Comparison of ENCODE assay signal across 9 cellular contexts in genomic region chr9:129336130-129336528, GRCh38.
DNase-seq lines count a peak whose midpoint lies in the region; ATAC-seq, FAIRE-seq and TF ChIP-seq lines count a peak whose summit lies in the region.
"Had no signal": no experiment of that assay in that cellular context is flagged by ENCODE, and none has a peak within 500 bp of the region (broad histone marks: within the 10 kb centered on the region; RNA-seq: fewer than 3 reads in every experiment).

No MANE protein-coding gene starts in this region.

- peaks cover 0 to 2% of the 10 kb centered on the region in 2 donors for H3K9me3 ChIP-seq in ascending aorta
- no peaks in the 10 kb centered on the region for H3K9me3 ChIP-seq in keratinocyte (ENCODE audit: control insufficient read depth, low read depth, low read length)
- H3K9me3 ChIP-seq in subcutaneous abdominal adipose tissue (ENCODE audit: control insufficient read depth in 5 of 5, low read length in 5 of 5) = peaks cover 0 to 3% (median 2%) of the 10 kb centered on the region in 5 donors

- no peaks in the 10 kb centered on the region for H4K20me1 ChIP-seq in keratinocyte (ENCODE audit: control insufficient read depth, extremely low read depth, insufficient read depth, low read length)

- H3K79me2 ChIP-seq in keratinocyte (ENCODE audit: control insufficient read depth, insufficient read depth, low read length) = peaks cover 29% of the 10 kb centered on the region

- TF ChIP-seq CTCF in ascending aorta (IDR thresholded peaks at IDR 0.05) (no peak), keratinocyte (optimal IDR thresholded peaks at IDR 0.05 in 1 of 3, IDR thresholded peaks at IDR 0.05 in 1 of 3, conservative IDR thresholded peaks at IDR 0.05 in 1 of 3; ENCODE audit: extremely low read depth in 1 of 3, insufficient read depth in 2 of 3, low read length in 3 of 3) (no peak)

- H2AFZ ChIP-seq in keratinocyte (ENCODE audit: control insufficient read depth, low read length) = no peak overlapping the region

- no peaks in the 10 kb centered on the region for H3K36me3 ChIP-seq in ascending aorta
- H3K36me3 ChIP-seq in keratinocyte (ENCODE audit: control insufficient read depth in 2 of 2, extremely low read depth in 1 of 2, insufficient read depth in 2 of 2, low read length in 2 of 2) = peaks cover 17 to 23% of the 10 kb centered on the region in 2 experiments
- no peaks in the 10 kb centered on the region for H3K36me3 ChIP-seq in subcutaneous abdominal adipose tissue (ENCODE audit: control insufficient read depth in 5 of 5, insufficient read depth in 5 of 5, low read length in 5 of 5)

- DNase-seq in HT-29 (ENCODE audit: low spot score) (peak; percentile 58), ascending aorta (ENCODE audit: low spot score in 2 of 2) (no peak), keratinocyte (ENCODE audit: low read depth, low spot score) (no peak), NCI-H2227 treated with DMSO at 0.1 percent for 48 hours (lab: John Stamatoyannopoulos, UW) (no peak), cerebellar cortex (ENCODE audit: low spot score) (no peak)
- DNase-seq: cortex of kidney, SHP77 had no signal

- intact Hi-C loops in ascending aorta (cut with DNase I) = loop anchor here (5.0 kb wide), 1 partner anchor 79 kb away; no protein-coding TSS in a partner anchor

- peak overlapping the region; percentile 45 to 63 for H3K4me3 ChIP-seq in ascending aorta
- H3K4me3 ChIP-seq in keratinocyte (ENCODE audit: control insufficient read depth in 2 of 3, extremely low read depth in 1 of 3, insufficient read depth in 2 of 3, low read depth in 1 of 3, low read length in 3 of 3) = peak overlapping the region; percentile 26 to 62 (median 62)
- peak overlapping the region; percentile 4 to 60 (median 50) for H3K4me3 ChIP-seq in subcutaneous abdominal adipose tissue (ENCODE audit: low read depth in 1 of 5, low read length in 5 of 5)

- peaks cover 3% of the 10 kb centered on the region for H3K9me1 ChIP-seq in keratinocyte (ENCODE audit: control insufficient read depth, extremely low read depth, insufficient read depth, low read length)

- peaks cover 35 to 55% of the 10 kb centered on the region in 2 donors for H3K4me1 ChIP-seq in ascending aorta
- peaks cover 46% of the 10 kb centered on the region for H3K4me1 ChIP-seq in keratinocyte (ENCODE audit: control insufficient read depth, extremely low read depth, insufficient read depth, low read length)
- H3K4me1 ChIP-seq in subcutaneous abdominal adipose tissue (ENCODE audit: control insufficient read depth in 5 of 5, insufficient read depth in 5 of 5, low read length in 5 of 5) = peaks cover 7 to 60% (median 51%) of the 10 kb centered on the region in 5 donors

- H3K27me3 ChIP-seq in ascending aorta = no peaks in the 10 kb centered on the region
- no peaks in the 10 kb centered on the region for H3K27me3 ChIP-seq in keratinocyte (ENCODE audit: control insufficient read depth, extremely low read depth, insufficient read depth, low read length)
- H3K27me3 ChIP-seq in subcutaneous abdominal adipose tissue (ENCODE audit: control insufficient read depth in 5 of 5, insufficient read depth in 4 of 5, low read length in 5 of 5) = peaks cover 0 to 3% (median 0%) of the 10 kb centered on the region in 5 donors

- H3K27ac ChIP-seq in ascending aorta = peak overlapping the region; percentile 84 to 96
- H3K27ac ChIP-seq in keratinocyte (ENCODE audit: control insufficient read depth, insufficient read depth, low read length) = no peak overlapping the region
- H3K27ac ChIP-seq in subcutaneous abdominal adipose tissue (ENCODE audit: low read depth, low read length) = no peak overlapping the region

- dilution Hi-C loops in keratinocyte (cut with MboI; ENCODE audit: extremely low pct_ligation_motif_present, low sequenced_read_pairs) = no loop called here

- H3K4me2 ChIP-seq in keratinocyte (ENCODE audit: control insufficient read depth, extremely low read depth, insufficient read depth, low read depth, low read length) = peak overlapping the region; percentile 94

- no peak for ATAC-seq in GM19351 (IDR thresholded peaks at IDR 0.05; ENCODE audit: unreplicated experiment)

- H3K9ac ChIP-seq in keratinocyte (ENCODE audit: control insufficient read depth, extremely low read depth, insufficient read depth, low read length) (peak overlapping the region; percentile 64), subcutaneous abdominal adipose tissue (ENCODE audit: low read length in 5 of 5) (peak overlapping the region in 4 of 5 donors; percentile 14 to 50 (median 46))

- FAIRE-seq in keratinocyte (lab: Jason Lieb, UNC) = peak; percentile 36

Comparison
In these comparisons a context has a peak if more than half of its experiments do, and no peak if none do; other contexts are left out.
1. H3K27ac ChIP-seq: peak in ascending aorta (2 of 2); none in keratinocyte (single experiment) and subcutaneous abdominal adipose tissue (single experiment).
2. Peak in every context shown above with its lines, with median percentiles within 50 percentile points of each other: H3K4me3 ChIP-seq.